1 cellular context compared by ENCODE assay signal in genomic region chr7:77327067-77327931, GRCh38.
TF ChIP-seq lines count a peak whose summit lies in the region.

No MANE protein-coding gene starts in this region.

TF ChIP-seq in IMR-90, 13 proteins besides CTCF, POLR2A, EP300 and RAD21 (continued from another document):
- TF ChIP-seq USF2 (IDR thresholded peaks at IDR 0.05; ENCODE audit: low read depth, low read length) = no peak
